ENCODE assay signal across 1 cellular context in the genomic region with DNA sequence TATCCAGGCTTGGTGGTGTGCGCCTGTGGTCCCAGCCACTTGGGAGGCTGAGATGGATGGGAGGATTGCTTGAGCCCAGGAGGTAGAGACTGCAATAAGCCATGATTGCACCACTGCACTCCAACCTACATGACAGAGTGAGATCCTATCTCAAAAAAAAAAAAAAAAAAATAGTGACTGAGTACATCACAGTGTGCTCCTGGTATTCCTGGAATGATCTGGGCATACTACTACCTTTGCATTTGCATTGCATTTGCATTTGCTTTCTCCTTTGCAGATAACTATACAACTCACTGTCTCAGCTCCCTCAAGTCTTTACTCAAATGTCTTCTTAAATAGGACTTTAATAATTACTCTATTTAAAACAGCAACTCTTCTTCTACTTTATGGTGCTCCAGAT.
A peak's percentile ranks its signal among the peaks of the same experiment; 100 is the strongest.
TF ChIP-seq lines count a peak whose summit lies in the region.

No MANE protein-coding gene starts in this region.

TF ChIP-seq in H1, 55 proteins besides CTCF, POLR2A, EP300 and RAD21:
- TF ChIP-seq RBBP5 (IDR thresholded peaks at IDR 0.05; ENCODE audit: borderline replicate concordance, low read depth, low read length) (no peak), TEAD4 (IDR thresholded peaks at IDR 0.05; ENCODE audit: low read depth, low read length) (peak; percentile 82)
